ENCODE assay signal across 17 cellular contexts in the genomic region with DNA sequence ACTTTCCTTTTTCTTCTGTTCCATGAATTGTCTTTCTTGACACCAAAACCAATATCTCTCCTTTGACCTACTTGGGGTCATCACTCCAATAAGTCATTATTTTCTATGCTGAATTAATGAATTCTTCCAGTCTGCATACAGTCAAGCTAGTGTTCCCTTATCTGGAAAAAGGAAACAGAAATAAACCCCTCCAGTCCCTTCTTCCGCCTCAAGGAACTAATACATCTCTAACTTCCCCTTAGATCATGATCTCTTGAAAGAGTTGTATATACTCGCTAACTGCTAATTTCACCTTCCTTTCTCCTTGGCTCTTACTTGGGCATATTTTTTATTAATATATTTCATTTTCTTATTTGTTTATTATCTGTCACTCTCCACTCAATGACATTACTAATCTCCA. TPM values are rescaled to one million over a fixed set of nuclear protein-coding genes. Genes with fewer than 3 reads are reported as not detected.
"Had no signal": no experiment of that assay in that cellular context is flagged by ENCODE, and none has a peak within 500 bp of the region (broad histone marks: within the 10 kb centered on the region; RNA-seq: fewer than 3 reads in every experiment).

No MANE protein-coding gene starts in this region.

- H3K4me3 ChIP-seq: adrenal gland, lower lobe of right lung, thoracic aorta, upper lobe of left lung had no signal

- H3K27me3 Mint-ChIP-seq: stimulated activated naive B cell treated with anti-CD40 and anti-IgM and Interleukin-4, amounts not matched to agents 10 μg/mL and 1 μg/mL and 100 μg/mL, for 72 hours had no signal

- H3K27ac Mint-ChIP-seq: activated naive CD4-positive, alpha-beta T cell treated with anti-CD3 and anti-CD28 coated beads, Interleukin-2, amount 50 U/mL, for 72 hours; activated T-cell treated with anti-CD3 and anti-CD28 coated beads, Interleukin-2, amount 50 U/mL, for 72 hours; nephron; stimulated activated naive B cell treated with anti-CD40 and anti-IgM and Interleukin-4, amounts not matched to agents 10 μg/mL and 1 μg/mL and 100 μg/mL, for 72 hours had no signal

- H3K36me3 ChIP-seq: adrenal gland, lower lobe of right lung, thoracic aorta, upper lobe of left lung, WERI-Rb-1 had no signal

- DNase-seq: activated CD4-positive, alpha-beta T cell treated with anti-CD3 and anti-CD28 coated beads, Interleukin-2, amount 50 U/mL, for 4 hours; activated gamma-delta T cell; activated T-cell treated with anti-CD3 and anti-CD28 coated beads, Interleukin-2, amount 50 U/mL, for 72 hours; adrenal gland; effector CD4-positive, alpha-beta T cell; lower lobe of right lung; nucleus accumbens; stimulated activated naive B cell treated with anti-CD40 and anti-IgM and Interleukin-4, amounts not matched to agents 10 μg/mL and 1 μg/mL and 100 μg/mL, for 72 hours; upper lobe of left lung; WERI-Rb-1 had no signal

- H3K27me3 ChIP-seq: adrenal gland, upper lobe of left lung had no signal

- H3K4me1 ChIP-seq: adrenal gland, lower lobe of right lung, upper lobe of left lung had no signal

- H3K4me1 Mint-ChIP-seq: nephron had no signal

- H3K27ac ChIP-seq: adrenal gland, lower lobe of right lung, thoracic aorta, upper lobe of left lung, WERI-Rb-1 had no signal

- ATAC-seq: activated naive CD4-positive, alpha-beta T cell treated with anti-CD3 and anti-CD28 coated beads, Interleukin-2, amount 50 U/mL, for 72 hours; activated T-cell treated with anti-CD3 and anti-CD28 coated beads, Interleukin-2, amount 50 U/mL, for 72 hours; lower lobe of right lung had no signal

- H3K4me3 Mint-ChIP-seq: nephron; stimulated activated naive B cell treated with anti-CD40 and anti-IgM and Interleukin-4, amounts not matched to agents 10 μg/mL and 1 μg/mL and 100 μg/mL, for 72 hours had no signal

- FAIRE-seq: astrocyte, bronchial epithelial cell, frontal cortex, keratinocyte had no signal

- H3K9me3 ChIP-seq: adrenal gland, lower lobe of right lung, thoracic aorta, upper lobe of left lung had no signal

RNA-seq across cellular contexts. Expression of a gene that starts 7.3 kb away (rescaled TPM):
- total RNA-seq: astrocyte, bronchial epithelial cell had no signal
- polyA plus RNA-seq: keratinocyte had no signal
